ENCODE assay signal across 8 cellular contexts in the genomic region with DNA sequence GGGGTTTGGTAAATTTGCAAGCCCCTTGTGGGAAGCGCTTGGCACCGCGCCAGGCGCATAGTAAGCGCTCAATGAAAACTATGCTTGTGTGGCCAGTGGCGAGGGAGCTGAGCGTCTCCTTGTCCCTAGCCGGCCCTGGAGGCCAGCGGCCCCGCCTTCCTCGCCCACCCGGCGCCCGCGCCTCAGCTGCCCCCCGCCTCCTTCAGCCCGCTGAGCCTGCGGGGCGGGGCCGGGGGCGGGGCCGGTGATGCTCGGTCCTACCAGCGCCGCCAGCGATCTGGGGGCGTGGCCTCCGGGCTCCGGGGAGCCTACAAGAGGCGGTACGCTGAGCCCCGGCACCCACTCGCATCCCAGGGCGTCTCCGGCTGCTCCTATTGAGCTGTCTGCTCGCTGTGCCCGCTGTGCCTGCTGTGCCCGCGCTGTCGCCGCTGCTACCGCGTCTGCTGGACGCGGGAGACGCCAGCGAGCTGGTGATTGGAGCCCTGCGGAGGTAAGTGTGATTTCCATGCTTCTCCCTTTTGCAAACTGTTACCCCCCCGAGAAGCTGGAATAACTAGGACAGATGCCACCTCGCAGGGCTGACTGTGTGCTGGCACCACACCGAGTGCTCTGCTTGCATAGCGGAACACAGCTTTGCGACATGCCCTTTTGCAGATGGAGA. TPM values are rescaled to one million over a fixed set of nuclear protein-coding genes. Genes with fewer than 3 reads are reported as not detected.
DNase-seq lines count a peak whose midpoint lies in the region; ATAC-seq and TF ChIP-seq lines count a peak whose summit lies in the region.

Gene CRISPLD2 (plus strand): TSS at position 342 of the 661 bp plus-strand sequence. CDS start 18,511 bp downstream, outside the sequence.

- H3K4me1 Mint-ChIP-seq in naive thymus-derived CD8-positive, alpha-beta T cell: peaks cover 9 to 13% (median 10%) of the 10 kb centered on the region in 4 donors

- peaks cover 12 to 37% (median 27%) of the 10 kb centered on the region in 5 donors for H3K27me3 Mint-ChIP-seq in naive thymus-derived CD8-positive, alpha-beta T cell

- DNase-seq in DMS79 (lab: John Stamatoyannopoulos, UW) (peak; percentile 61), LNCaP clone FGC (ENCODE audit: low read depth) (peak; percentile 46), RWPE1 (ENCODE audit: low spot score) (peak; percentile 91), fibroblast of pulmonary artery (ENCODE audit: low read depth) (peak; percentile 86)
- DNase-seq in activated effector memory CD4-positive, alpha-beta T cell treated with anti-CD3 and anti-CD28 coated beads, Interleukin-2, amount 50 U/mL, for 16 hours: peak; percentile 94
- peak; percentile 67 to 96 (median 89) for DNase-seq in naive thymus-derived CD8-positive, alpha-beta T cell
- DNase-seq in stimulated activated CD8-positive, alpha-beta memory T cell treated with anti-CD3 and anti-CD28 coated beads, Interleukin-7, amount 100 ng/mL, for 4 hours (ENCODE audit: low read depth in 2 of 2): peak; percentile 65 to 80

- H3K27ac ChIP-seq in RWPE1: no peak within 1 kb of the TSS

- no peaks in the 10 kb centered on the region for H3K9me3 Mint-ChIP-seq in naive thymus-derived CD8-positive, alpha-beta T cell

- no peaks in the 10 kb centered on the region for H3K36me3 Mint-ChIP-seq in naive thymus-derived CD8-positive, alpha-beta T cell

- TF ChIP-seq CTCF in LNCaP clone FGC (IDR thresholded peaks at IDR 0.05; ENCODE audit: control insufficient read depth, extremely low read depth, insufficient read depth) (0 out of 2 replicates have a peak, but pooled peaks have one; percentile 1), RWPE1 (conservative IDR thresholded peaks at IDR 0.05; ENCODE audit: low read depth) (no peak), fibroblast of pulmonary artery (IDR thresholded peaks at IDR 0.05; ENCODE audit: low read length, missing control alignments) (no peak)

- POLR2A ChIA-PET in RWPE1 (lab: Yijun Ruan, JAX; ENCODE audit: low non-redundant PET): interaction anchor here (0.5 to 1.7 kb wide), 2 partner anchors 18 to 23 kb away, joined by 4 to 8 read pairs; no protein-coding TSS in a partner anchor
- POLR2A ChIA-PET in naive thymus-derived CD8-positive, alpha-beta T cell (lab: Charles Lee): interaction anchor here (0.6 kb wide), 1 partner anchor 712 kb away, joined by 3 read pairs; no protein-coding TSS in a partner anchor

- H3K4me3 Mint-ChIP-seq in naive thymus-derived CD8-positive, alpha-beta T cell: peak within 1 kb of the TSS; percentile 69 to 87 (median 82)

- CTCF ChIA-PET in RWPE1 (lab: Yijun Ruan, JAX): interaction anchor here (0.6 to 0.7 kb wide), 2 partner anchors 9 to 79 kb away, joined by 3 to 6 read pairs; no protein-coding TSS in a partner anchor

- H3K4me3 ChIP-seq in LNCaP clone FGC (ENCODE audit: low read depth, low read length): peak within 1 kb of the TSS; percentile 43
- peak within 1 kb of the TSS; percentile 67 for H3K4me3 ChIP-seq in fibroblast of pulmonary artery (replicated peaks; ENCODE audit: low read depth, low read length)

- peak; percentile 100 for ATAC-seq in naive thymus-derived CD8-positive, alpha-beta T cell
- no peak for ATAC-seq in HG03095 (IDR thresholded peaks at IDR 0.05; ENCODE audit: unreplicated experiment)

- peak within 1 kb of the TSS in 2 of 10 donors; percentile 53 to 55 for H3K27ac Mint-ChIP-seq in naive thymus-derived CD8-positive, alpha-beta T cell

RNA-seq across cellular contexts. Expression of gene CRISPLD2, which starts in this region (rescaled TPM):
- not detected for total RNA-seq in naive thymus-derived CD8-positive, alpha-beta T cell
- under 1 TPM; 0.05 to 0.24 (median 0.07) TPM for polyA plus RNA-seq in naive thymus-derived CD8-positive, alpha-beta T cell

Comparison
In these comparisons a context has a peak if more than half of its experiments do, and no peak if none do; other contexts are left out.
1. Peak in DNase-seq and ATAC-seq in naive thymus-derived CD8-positive, alpha-beta T cell; RNA of the gene not detected or under 1 TPM.